ENCODE assay signal across 20 cellular contexts in genomic region chr11:17333799-17334586, GRCh38. TPM values are rescaled to one million over a fixed set of nuclear protein-coding genes. Genes with fewer than 3 reads are reported as not detected.
DNase-seq lines count a peak whose midpoint lies in the region; ATAC-seq and TF ChIP-seq lines count a peak whose summit lies in the region.
"Had no signal": no experiment of that assay in that cellular context is flagged by ENCODE, and none has a peak within 500 bp of the region (broad histone marks: within the 10 kb centered on the region; RNA-seq: fewer than 3 reads in every experiment).

No MANE protein-coding gene starts in this region.

- H3K18ac ChIP-seq in mesendoderm (ENCODE audit: low read length): no peak overlapping the region

- no peaks in the 10 kb centered on the region for H3K9me3 Mint-ChIP-seq in CD4-positive, alpha-beta T cell
- no peaks in the 10 kb centered on the region for H3K9me3 Mint-ChIP-seq in CD8-positive, alpha-beta memory T cell
- H3K9me3 Mint-ChIP-seq in effector memory CD8-positive, alpha-beta T cell: no peaks in the 10 kb centered on the region
- H3K9me3 Mint-ChIP-seq: naive B cell had no signal

- H2BK120ac ChIP-seq in mesendoderm (ENCODE audit: low read depth, low read length): no peak overlapping the region

- H3K4me2 ChIP-seq in mesendoderm (ENCODE audit: low read length): no peak overlapping the region
- H3K4me2 ChIP-seq: BLaER1 treated with 17β-estradiol and CSF1 and Interleukin-3, amounts not matched to agents 10 nM and 100 nM had no signal

- H3K4me3 Mint-ChIP-seq in CD4-positive, alpha-beta T cell: no peak overlapping the region
- peak overlapping the region in 2 of 7 donors; percentile 0 to 5 for H3K4me3 Mint-ChIP-seq in CD8-positive, alpha-beta memory T cell
- H3K4me3 Mint-ChIP-seq in effector memory CD8-positive, alpha-beta T cell: no peak overlapping the region
- H3K4me3 Mint-ChIP-seq: naive B cell had no signal

- peaks cover 21% of the 10 kb centered on the region for H3K36me3 ChIP-seq in CD8-positive, alpha-beta memory T cell (ENCODE audit: insufficient read depth, low read length)
- no peaks in the 10 kb centered on the region for H3K36me3 ChIP-seq in mesendoderm (ENCODE audit: control insufficient read depth, insufficient read depth, low read length)

- H3K27ac Mint-ChIP-seq in CD4-positive, alpha-beta T cell: peak overlapping the region; percentile 85
- peak overlapping the region; percentile 44 to 88 (median 72) for H3K27ac Mint-ChIP-seq in CD8-positive, alpha-beta memory T cell
- H3K27ac Mint-ChIP-seq in effector memory CD8-positive, alpha-beta T cell: peak overlapping the region; percentile 69 to 77
- H3K27ac Mint-ChIP-seq: naive B cell had no signal

- peak; percentile 80 for ATAC-seq in CD4-positive, alpha-beta T cell (ENCODE audit: poor library complexity)
- peak; percentile 99 for ATAC-seq in effector memory CD8-positive, alpha-beta T cell (replicated peaks)
- ATAC-seq: GM12878 had no signal

- H3K27ac ChIP-seq in CD4-positive, alpha-beta T cell (ENCODE audit: low read depth, low read length): no peak overlapping the region
- no peak overlapping the region for H3K27ac ChIP-seq in CD8-positive, alpha-beta memory T cell (ENCODE audit: low read depth, low read length)
- no peak overlapping the region for H3K27ac ChIP-seq in mesendoderm (ENCODE audit: low read depth, low read length)
- H3K27ac ChIP-seq: BLaER1 treated with 17β-estradiol and CSF1 and Interleukin-3, amounts not matched to agents 10 nM and 100 nM; coronary artery; spleen; upper lobe of left lung had no signal

- peaks cover 14% of the 10 kb centered on the region for H3K4me1 ChIP-seq in CD8-positive, alpha-beta memory T cell (ENCODE audit: insufficient read depth, low read length)
- no peaks in the 10 kb centered on the region for H3K4me1 ChIP-seq in mesendoderm (ENCODE audit: control insufficient read depth, low read depth, low read length)
- H3K4me1 ChIP-seq: spleen, upper lobe of left lung had no signal

- H3K56ac ChIP-seq in mesendoderm (ENCODE audit: low read length): no peak overlapping the region

- H2BK15ac ChIP-seq in mesendoderm (replicated peaks; ENCODE audit: low read depth): no peak overlapping the region

- no peak overlapping the region for H4K8ac ChIP-seq in mesendoderm (ENCODE audit: low read depth, low read length)

- CTCF ChIA-PET in CD4-positive, alpha-beta T cell (lab: Charles Lee): interaction anchor here (0.6 to 1.4 kb wide), 3 partner anchors 12 to 72 kb away, joined by 3 read pairs; no protein-coding TSS in a partner anchor
- CTCF ChIA-PET in CD8-positive, alpha-beta memory T cell (lab: Charles Lee): interaction anchor here (1.0 to 1.6 kb wide), 3 partner anchors 20 to 104 kb away, joined by 3 to 4 read pairs (median 4); no protein-coding TSS in a partner anchor

- H3K9ac ChIP-seq in mesendoderm (ENCODE audit: low read length): no peak overlapping the region
- H3K9ac ChIP-seq: BLaER1 treated with 17β-estradiol and CSF1 and Interleukin-3, amounts not matched to agents 10 nM and 100 nM had no signal

- no peaks in the 10 kb centered on the region for H3K9me3 ChIP-seq in CD4-positive, alpha-beta T cell (ENCODE audit: control insufficient read depth, low read length)
- no peaks in the 10 kb centered on the region for H3K9me3 ChIP-seq in CD8-positive, alpha-beta memory T cell (ENCODE audit: low read length)
- H3K9me3 ChIP-seq: BLaER1 treated with 17β-estradiol and CSF1 and Interleukin-3, amounts not matched to agents 10 nM and 100 nM; spleen; upper lobe of left lung had no signal

- H4K5ac ChIP-seq in mesendoderm (ENCODE audit: low read length): no peak overlapping the region

- no peak overlapping the region for H2BK5ac ChIP-seq in mesendoderm (ENCODE audit: low read length)

- POLR2A ChIA-PET in CD4-positive, alpha-beta T cell (lab: Charles Lee): interaction anchor here (1.1 to 1.6 kb wide), 2 partner anchors 18 to 58 kb away, joined by 3 to 7 read pairs; no protein-coding TSS in a partner anchor
- POLR2A ChIA-PET in CD8-positive, alpha-beta memory T cell (lab: Charles Lee): no interaction called here

- no peak overlapping the region for H3K4ac ChIP-seq in mesendoderm (ENCODE audit: low read depth, low read length)

- TF ChIP-seq CTCF in CD4-positive, alpha-beta T cell (IDR thresholded peaks at IDR 0.05): no peak

- H3K4me3 ChIP-seq in CD8-positive, alpha-beta memory T cell (ENCODE audit: low read length): no peak overlapping the region
- H3K4me3 ChIP-seq in mesendoderm (ENCODE audit: low read length): no peak overlapping the region
- H3K4me3 ChIP-seq: BLaER1 treated with 17β-estradiol and CSF1 and Interleukin-3, amounts not matched to agents 10 nM and 100 nM; coronary artery; GM12878; spleen; upper lobe of left lung had no signal

- H3K27me3 ChIP-seq in CD4-positive, alpha-beta T cell (ENCODE audit: control insufficient read depth, insufficient read depth, low read length): no peaks in the 10 kb centered on the region
- H3K27me3 ChIP-seq in CD8-positive, alpha-beta memory T cell (ENCODE audit: insufficient read depth, low read length, poor library complexity, severe bottlenecking): no peaks in the 10 kb centered on the region
- no peaks in the 10 kb centered on the region for H3K27me3 ChIP-seq in mesendoderm (ENCODE audit: insufficient read depth, low read length, poor library complexity)
- H3K27me3 ChIP-seq: BLaER1 treated with 17β-estradiol and CSF1 and Interleukin-3, amounts not matched to agents 10 nM and 100 nM; spleen; upper lobe of left lung had no signal

- no peaks in the 10 kb centered on the region for H3K27me3 Mint-ChIP-seq in CD4-positive, alpha-beta T cell
- H3K27me3 Mint-ChIP-seq in CD8-positive, alpha-beta memory T cell: no peaks in the 10 kb centered on the region
- H3K27me3 Mint-ChIP-seq in effector memory CD8-positive, alpha-beta T cell: no peaks in the 10 kb centered on the region
- H3K27me3 Mint-ChIP-seq: naive B cell had no signal

- no peaks in the 10 kb centered on the region for H3K79me2 ChIP-seq in mesendoderm (ENCODE audit: control insufficient read depth, insufficient read depth, low read length)

- intact Hi-C loops in CD4-positive, alpha-beta T cell (cut with DNase I, micrococcal nuclease): no loop called here

- no peaks in the 10 kb centered on the region for H3K79me1 ChIP-seq in mesendoderm (ENCODE audit: low read length)

- peaks cover 56% of the 10 kb centered on the region for H3K36me3 Mint-ChIP-seq in CD4-positive, alpha-beta T cell (ENCODE audit: low read depth)
- peaks cover 0 to 49% (median 10%) of the 10 kb centered on the region in 3 donors for H3K36me3 Mint-ChIP-seq in CD8-positive, alpha-beta memory T cell
- H3K36me3 Mint-ChIP-seq in effector memory CD8-positive, alpha-beta T cell (ENCODE audit: insufficient read depth): peaks cover 17% of the 10 kb centered on the region
- H3K36me3 Mint-ChIP-seq: naive B cell had no signal

- no peak overlapping the region for H3K23ac ChIP-seq in mesendoderm (ENCODE audit: low read length)

- no peak overlapping the region for H2AK5ac ChIP-seq in mesendoderm (ENCODE audit: low read length)

- no CpG with 5 or more reads among the region's 4 CpGs for WGBS in mesendoderm (ENCODE audit: extremely low coverage, insufficient coverage, low lambda C conversion rate)

- peaks cover 15% of the 10 kb centered on the region for H3K4me1 Mint-ChIP-seq in CD4-positive, alpha-beta T cell (ENCODE audit: low read depth)
- peaks cover 15 to 23% (median 17%) of the 10 kb centered on the region in 3 donors for H3K4me1 Mint-ChIP-seq in CD8-positive, alpha-beta memory T cell
- peaks cover 6 to 16% of the 10 kb centered on the region in 2 donors for H3K4me1 Mint-ChIP-seq in effector memory CD8-positive, alpha-beta T cell (ENCODE audit: low read depth in 2 of 2)
- H3K4me1 Mint-ChIP-seq: naive B cell had no signal

- DNase-seq in CD4-positive, alpha-beta T cell: no peak
- peak in 2 of 5 donors; percentile 40 to 43 for DNase-seq in CD8-positive, alpha-beta memory T cell
- peak; percentile 8 to 26 (median 10) for DNase-seq in effector memory CD8-positive, alpha-beta T cell
- DNase-seq in occipital lobe (lab: John Stamatoyannopoulos, UW) (peak; percentile 11), mesendoderm (no peak), midbrain (lab: John Stamatoyannopoulos, UW) (no peak)
- no peak for DNase-seq in activated CD8-positive, alpha-beta memory T cell treated with anti-CD3 and anti-CD28 coated beads for 24 hours
- DNase-seq: activated effector memory CD4-positive, alpha-beta T cell treated with anti-CD3 and anti-CD28 coated beads, Interleukin-2, amount 50 U/mL, for 16 hours; aorta; EL; naive B cell; NCI-H2029; NCI-H526 treated with DMSO at 0.1 percent for 48 hours; spleen; stimulated activated CD4-positive, alpha-beta T cell treated with anti-CD3 and anti-CD28 coated beads, Interleukin-2, amount 100 ng/mL, for 48 hours; upper lobe of left lung had no signal

RNA-seq across cellular contexts. Expression of gene NCR3LG1, which starts 17.6 kb away (rescaled TPM):
- total RNA-seq in CD4-positive, alpha-beta T cell: 1 to 10 TPM; 2.2 to 2.4 TPM
- total RNA-seq in CD8-positive, alpha-beta memory T cell: 1 to 10 TPM; 5.9 to 6.0 TPM
- 0.03 TPM for polyA plus RNA-seq in CD8-positive, alpha-beta memory T cell
- total RNA-seq in occipital lobe: 12.0 TPM
- 0.51 TPM for polyA plus RNA-seq in mesendoderm (2013, experiment 1 of 2)
- polyA plus RNA-seq in mesendoderm (2013, experiment 2 of 2): 0.66 TPM

RNA-seq across cellular contexts. Expression of gene KCNJ11, which starts 54.5 kb away (rescaled TPM):
- total RNA-seq in CD4-positive, alpha-beta T cell: under 1 TPM in 1 of 2 experiments, not detected in 1; 0.08 TPM
- total RNA-seq in CD8-positive, alpha-beta memory T cell: under 1 TPM; 0.53 to 0.95 TPM
- 0.09 TPM for polyA plus RNA-seq in CD8-positive, alpha-beta memory T cell
- 11.4 TPM for total RNA-seq in occipital lobe
- polyA plus RNA-seq in mesendoderm (2013, experiment 1 of 2): 0.65 TPM
- polyA plus RNA-seq in mesendoderm (2013, experiment 2 of 2): 0.91 TPM
- total RNA-seq: fibroblast of villous mesenchyme had no signal

RNA-seq across cellular contexts. Expression of gene NUCB2, which starts 57.5 kb away (rescaled TPM):
- 10 to 100 TPM; 65.2 to 73.0 TPM for total RNA-seq in CD4-positive, alpha-beta T cell
- total RNA-seq in CD8-positive, alpha-beta memory T cell: 10 to 100 TPM; 30.3 to 33.3 TPM
- polyA plus RNA-seq in CD8-positive, alpha-beta memory T cell: 218 TPM
- 69.7 TPM for total RNA-seq in occipital lobe
- 22.4 TPM for polyA plus RNA-seq in mesendoderm (2013, experiment 1 of 2)
- 23.4 TPM for polyA plus RNA-seq in mesendoderm (2013, experiment 2 of 2)

Comparison
In these comparisons a context has a peak if more than half of its experiments do, and no peak if none do; other contexts are left out.
1. DNase-seq: peak in effector memory CD8-positive, alpha-beta T cell (3 of 3) and occipital lobe (single experiment); none in CD4-positive, alpha-beta T cell (0 of 10), activated CD8-positive, alpha-beta memory T cell treated with anti-CD3 and anti-CD28 coated beads for 24 hours (single experiment), mesendoderm (single experiment) and midbrain (single experiment).
2. Peak in every context shown above with its lines, with median percentiles within 50 percentile points of each other: H3K27ac Mint-ChIP-seq.